1 cellular context compared by ENCODE assay signal in genomic region chr10:683448-684071, GRCh38.
A peak's percentile ranks its signal among the peaks of the same experiment; 100 is the strongest.
TF ChIP-seq lines count a peak whose summit lies in the region.

No MANE protein-coding gene starts in this region.

TF ChIP-seq in K562, 482 proteins besides CTCF, POLR2A, EP300 and RAD21 (continued from another document):
- peak; percentile 95 for TF ChIP-seq PRDM10 (IDR thresholded peaks at IDR 0.05; ENCODE audit: partially characterized antibody)
- no peak for TF ChIP-seq ZNF551 (CRISPR knock-in tag; IDR thresholded peaks at IDR 0.05)
- TF ChIP-seq ZNF212 (CRISPR knock-in tag; IDR thresholded peaks at IDR 0.05) = no peak
- no peak for TF ChIP-seq ZNF592 (IDR thresholded peaks at IDR 0.05)
- TF ChIP-seq RBBP5 (IDR thresholded peaks at IDR 0.05; ENCODE audit: borderline replicate concordance, insufficient read depth, low read length, poor library complexity, severe bottlenecking) = no peak
- TF ChIP-seq FOSL1 (tag; conservative IDR thresholded peaks at IDR 0.05) = no peak; the same call in 1 of the 2 replicates
- no peak for TF ChIP-seq CXXC5 (CRISPR knock-in tag; IDR thresholded peaks at IDR 0.05)
- peak in 1 of 3 experiments; percentile 35 for TF ChIP-seq YY1 (IDR thresholded peaks at IDR 0.05; ENCODE audit: borderline replicate concordance in 1 of 3, control insufficient read depth in 1 of 3, extremely low read depth in 1 of 3, insufficient read depth in 3 of 3, insufficient read length in 1 of 3, insufficient replicate concordance in 2 of 3, low read depth in 1 of 3, low read length in 2 of 3)
- TF ChIP-seq E2F6 (IDR thresholded peaks at IDR 0.05; ENCODE audit: borderline replicate concordance in 1 of 2, extremely low read depth in 1 of 2, insufficient read depth in 1 of 2, insufficient read length in 1 of 2, low read depth in 1 of 2, low read length in 1 of 2, poor library complexity in 1 of 2, severe bottlenecking in 1 of 2) = peak in 1 of 2 experiments; percentile 55
- TF ChIP-seq CREM (IDR thresholded peaks at IDR 0.05; ENCODE audit: low read depth) = peak; percentile 88
- 0 out of 2 replicates have a peak, but pooled peaks have one; percentile 51 for TF ChIP-seq DIDO1 (tag; IDR thresholded peaks at IDR 0.05; ENCODE audit: low read depth)
- peak; percentile 78 for TF ChIP-seq HINFP (tag; conservative IDR thresholded peaks at IDR 0.05; ENCODE audit: low read depth)
- TF ChIP-seq C11orf30 (IDR thresholded peaks at IDR 0.05; ENCODE audit: low read depth) = 0 out of 2 replicates have a peak, but pooled peaks have one; percentile 4
- TF ChIP-seq ELF1 (tag; IDR thresholded peaks at IDR 0.05) = peak; percentile 46; the same call in 1 of the 2 replicates
- TF ChIP-seq SNIP1 (IDR thresholded peaks at IDR 0.05; ENCODE audit: low read depth) = no peak
- no peak for TF ChIP-seq CLOCK (CRISPR knock-in tag; IDR thresholded peaks at IDR 0.05; ENCODE audit: borderline replicate concordance)
- TF ChIP-seq KDM1A (IDR thresholded peaks at IDR 0.05) = peak; percentile 46 to 55
- TF ChIP-seq ZBTB5 (IDR thresholded peaks at IDR 0.05) = peak; percentile 74
- TF ChIP-seq NR4A1 (CRISPR knock-in tag; IDR thresholded peaks at IDR 0.05) = no peak
- TF ChIP-seq NR4A1 (tag; IDR thresholded peaks at IDR 0.05) = no peak
- TF ChIP-seq CREB1 (IDR thresholded peaks at IDR 0.05) = 0 out of 2 replicates have a peak, but pooled peaks have one; percentile 16
- peak; percentile 44; the same call in 1 of the 2 replicates for TF ChIP-seq CREB1 (CRISPR knock-in tag; IDR thresholded peaks at IDR 0.05)
- TF ChIP-seq FOXK2 (conservative IDR thresholded peaks at IDR 0.05 in 1 of 2, IDR thresholded peaks at IDR 0.05 in 1 of 2; ENCODE audit: low read depth in 2 of 2) = peak; percentile 22 to 62; a peak in 2 of 4 replicates
- peak; percentile 68; the same call in 1 of the 2 replicates for TF ChIP-seq PHF21A (IDR thresholded peaks at IDR 0.05; ENCODE audit: borderline replicate concordance, low read depth)
- TF ChIP-seq BACH1 (tag; IDR thresholded peaks at IDR 0.05) = 0 out of 2 replicates have a peak, but pooled peaks have one; percentile 38
- 0 out of 2 replicates have a peak, but pooled peaks have one; percentile 27 for TF ChIP-seq GABPA (tag; conservative IDR thresholded peaks at IDR 0.05; ENCODE audit: low read depth)
- TF ChIP-seq CC2D1A (IDR thresholded peaks at IDR 0.05) = 0 out of 2 replicates have a peak, but pooled peaks have one; percentile 19
- peak; percentile 71; the same call in 1 of the 2 replicates for TF ChIP-seq CREB3 (tag; conservative IDR thresholded peaks at IDR 0.05; ENCODE audit: low read depth)
TF ChIP-seq in K562: peak in this region for 20.
